Comparison of ENCODE assay signal across 16 cellular contexts in the genomic region with DNA sequence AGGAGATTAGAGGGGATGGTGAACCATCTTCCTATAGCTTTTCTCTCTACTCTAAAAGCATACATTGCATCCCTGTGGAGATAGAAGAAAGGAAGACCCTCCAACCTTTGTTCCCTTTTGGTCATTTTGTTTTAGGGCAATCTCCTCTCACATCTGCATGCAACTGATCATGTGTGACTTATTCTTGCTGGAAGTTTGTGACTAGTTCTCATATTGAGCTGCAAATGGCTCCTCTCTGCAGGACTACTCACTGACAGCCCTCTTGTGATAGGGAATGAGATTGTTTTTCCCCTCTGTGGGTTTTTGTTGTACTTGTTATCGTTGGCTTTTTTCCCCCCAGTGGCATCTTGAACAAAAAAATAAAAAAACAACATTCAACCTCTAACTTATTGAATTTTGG.
DNase-seq lines count a peak whose midpoint lies in the region; ATAC-seq and TF ChIP-seq lines count a peak whose summit lies in the region.
"Had no signal": no experiment of that assay in that cellular context is flagged by ENCODE, and none has a peak within 500 bp of the region (broad histone marks: within the 10 kb centered on the region; RNA-seq: fewer than 3 reads in every experiment).

No MANE protein-coding gene starts in this region.

- H3K4me3 Mint-ChIP-seq in GM23338, result 0 out of 3 replicates have a peak overlapping the region, but pooled peaks have one; percentile 2
- H3K4me3 Mint-ChIP-seq in neural progenitor cell, result no peak overlapping the region
- no peak overlapping the region for H3K4me3 Mint-ChIP-seq in activated CD8-positive, alpha-beta T cell treated with anti-CD3 and anti-CD28 coated beads, Interleukin-2, amount 10 ng/mL, durations not matched to agents 7 days and 5 days
- H3K4me3 Mint-ChIP-seq: B cell; CD4-positive, alpha-beta T cell had no signal

- H3K9me3 Mint-ChIP-seq in GM23338 (peaks cover 12% of the 10 kb centered on the region; the same call in 2 of the 3 replicates), neural progenitor cell (peaks cover 8% of the 10 kb centered on the region)
- H3K9me3 Mint-ChIP-seq in activated CD8-positive, alpha-beta T cell treated with anti-CD3 and anti-CD28 coated beads, Interleukin-2, amount 10 ng/mL, durations not matched to agents 7 days and 5 days (ENCODE audit: insufficient read depth), result peaks cover 12% of the 10 kb centered on the region

- no peaks in the 10 kb centered on the region for H3K9me3 ChIP-seq in HUES64 (ENCODE audit: insufficient read depth, low read depth, low read length)
- H3K9me3 ChIP-seq in neural progenitor cell (ENCODE audit: low read depth), result no peaks in the 10 kb centered on the region

- H3K4me3 ChIP-seq in GM23338 (no peak overlapping the region), HUES64 (ENCODE audit: low read length) (no peak overlapping the region), neural progenitor cell (no peak overlapping the region)
- H3K4me3 ChIP-seq: GM23248, HAP-1 had no signal

- H3K4me1 ChIP-seq in GM23338 (ENCODE audit: insufficient read depth) (peaks cover 15% of the 10 kb centered on the region), HUES64 (ENCODE audit: insufficient read depth, low read length) (peaks cover 10% of the 10 kb centered on the region), neural progenitor cell (peaks cover 12% of the 10 kb centered on the region)
- H3K4me1 ChIP-seq: HAP-1 had no signal

- H3K9ac ChIP-seq in HUES64 (ENCODE audit: low read depth, low read length) (no peak overlapping the region), neural progenitor cell (no peak overlapping the region)
- H3K9ac ChIP-seq: GM23248 had no signal

- H2AFZ ChIP-seq in GM23338 (no peak overlapping the region), neural progenitor cell (replicated peaks) (peak overlapping the region; percentile 34)
- H2AFZ ChIP-seq: GM23248 had no signal

- WGBS in HUES64, result no CpG with 5 or more reads among the region's 1 CpG

- POLR2A ChIA-PET in activated CD8-positive, alpha-beta T cell treated with anti-CD3 and anti-CD28 coated beads, Interleukin-2, amount 10 ng/mL, durations not matched to agents 7 days and 5 days (lab: Charles Lee), result no interaction called here

- H3K4me1 Mint-ChIP-seq in GM23338 (peaks cover 24% of the 10 kb centered on the region), neural progenitor cell (peaks cover 25% of the 10 kb centered on the region)
- no peaks in the 10 kb centered on the region for H3K4me1 Mint-ChIP-seq in activated CD8-positive, alpha-beta T cell treated with anti-CD3 and anti-CD28 coated beads, Interleukin-2, amount 10 ng/mL, durations not matched to agents 7 days and 5 days (ENCODE audit: low read depth)
- H3K4me1 Mint-ChIP-seq: B cell had no signal

- intact Hi-C loops in left colon (cut with DNase I, micrococcal nuclease), result no loop called here

- H3K27me3 Mint-ChIP-seq in GM23338 (ENCODE audit: insufficient read depth, low read depth, poor library complexity) (peaks cover 4% of the 10 kb centered on the region), neural progenitor cell (ENCODE audit: insufficient read depth, low read depth) (peaks cover 8% of the 10 kb centered on the region)
- H3K27me3 Mint-ChIP-seq in activated CD8-positive, alpha-beta T cell treated with anti-CD3 and anti-CD28 coated beads, Interleukin-2, amount 10 ng/mL, durations not matched to agents 7 days and 5 days (ENCODE audit: low read depth), result no peaks in the 10 kb centered on the region
- H3K27me3 Mint-ChIP-seq: B cell; CD4-positive, alpha-beta T cell had no signal

- TF ChIP-seq CTCF in GM23338 (conservative IDR thresholded peaks at IDR 0.05; ENCODE audit: low read depth in 2 of 2) (no peak), neural progenitor cell (IDR thresholded peaks at IDR 0.05) (no peak)

- H3K36me3 ChIP-seq in GM23338 (ENCODE audit: insufficient read depth), result no peaks in the 10 kb centered on the region
- no peaks in the 10 kb centered on the region for H3K36me3 ChIP-seq in HUES64 (ENCODE audit: insufficient read depth, low read length)
- no peaks in the 10 kb centered on the region for H3K36me3 ChIP-seq in neural progenitor cell
- H3K36me3 ChIP-seq: HAP-1 had no signal

- H3K27me3 ChIP-seq in GM23338 (ENCODE audit: insufficient read depth) (no peaks in the 10 kb centered on the region), HUES64 (ENCODE audit: insufficient read depth, low read length) (no peaks in the 10 kb centered on the region), neural progenitor cell (no peaks in the 10 kb centered on the region)

- CTCF ChIA-PET in activated CD8-positive, alpha-beta T cell treated with anti-CD3 and anti-CD28 coated beads, Interleukin-2, amount 10 ng/mL, durations not matched to agents 7 days and 5 days (lab: Charles Lee), result no interaction called here

- no peaks in the 10 kb centered on the region for H3K79me2 ChIP-seq in GM23338 (replicated peaks; ENCODE audit: insufficient read depth)
- no peaks in the 10 kb centered on the region for H3K79me2 ChIP-seq in neural progenitor cell (ENCODE audit: low read depth)

- H3K36me3 Mint-ChIP-seq in GM23338 (ENCODE audit: low read depth) (peaks cover 21% of the 10 kb centered on the region), neural progenitor cell (no peaks in the 10 kb centered on the region)
- H3K36me3 Mint-ChIP-seq in activated CD8-positive, alpha-beta T cell treated with anti-CD3 and anti-CD28 coated beads, Interleukin-2, amount 10 ng/mL, durations not matched to agents 7 days and 5 days (ENCODE audit: low read depth), result no peaks in the 10 kb centered on the region

- no peak overlapping the region for H3K27ac ChIP-seq in GM23338 (ENCODE audit: low read depth)
- H3K27ac ChIP-seq in HUES64 (ENCODE audit: low read depth, low read length), result peak overlapping the region; percentile 7; the same call in 1 of the 2 replicates
- H3K27ac ChIP-seq in neural progenitor cell, result no peak overlapping the region
- H3K27ac ChIP-seq: GM23248, HL-60 had no signal

- DNase-seq in GM23338 (ENCODE audit: low spot score), result peak; percentile 24
- peak; percentile 16 for DNase-seq in iPS DF 4.7 (ENCODE audit: extremely low read depth, low spot score)
- DNase-seq in neural progenitor cell (ENCODE audit: low spot score), result peak; percentile 8
- no peak for DNase-seq in activated CD8-positive, alpha-beta T cell treated with anti-CD3 and anti-CD28 coated beads, Interleukin-2, amount 10 ng/mL, durations not matched to agents 7 days and 5 days
- DNase-seq in activated T-cell treated with anti-CD3 and anti-CD28 coated beads, Interleukin-2, amount 50 U/mL, for 48 hours, result no peak
- no peak for DNase-seq in left colon
- DNase-seq: C1 segment of cervical spinal cord; Calu3; CD4-positive, alpha-beta T cell; DMS 273 treated with DMSO at 0.1 percent for 48 hours; GM23248; IMR-90 had no signal

- no peaks in the 10 kb centered on the region for H4K20me1 ChIP-seq in GM23338 (replicated peaks; ENCODE audit: insufficient read depth)
- H4K20me1 ChIP-seq in neural progenitor cell (ENCODE audit: low read depth), result no peaks in the 10 kb centered on the region

- ATAC-seq in GM23338 (peak; percentile 87), left colon (no peak)
- ATAC-seq in activated CD8-positive, alpha-beta T cell treated with anti-CD3 and anti-CD28 coated beads, Interleukin-2, amount 10 ng/mL, durations not matched to agents 7 days and 5 days, result no peak

- no peaks in the 10 kb centered on the region for H3F3A ChIP-seq in GM23338 (replicated peaks; ENCODE audit: low read depth)
- peaks cover 8% of the 10 kb centered on the region for H3F3A ChIP-seq in neural progenitor cell (ENCODE audit: low read depth)

- H3K4me2 ChIP-seq in GM23338, result peak overlapping the region; percentile 33
- H3K4me2 ChIP-seq in neural progenitor cell, result peak overlapping the region; percentile 47

- H3K9me2 ChIP-seq in GM23338 (ENCODE audit: insufficient read depth), result peaks cover 12% of the 10 kb centered on the region; the same call in 1 of the 2 replicates

- H3K27ac Mint-ChIP-seq in GM23338, result no peak overlapping the region
- peak overlapping the region; percentile 32 for H3K27ac Mint-ChIP-seq in neural progenitor cell
- H3K27ac Mint-ChIP-seq in activated CD8-positive, alpha-beta T cell treated with anti-CD3 and anti-CD28 coated beads, Interleukin-2, amount 10 ng/mL, durations not matched to agents 7 days and 5 days, result no peak overlapping the region
- H3K27ac Mint-ChIP-seq: B cell; CD4-positive, alpha-beta T cell had no signal

TF ChIP-seq in GM23338, 12 proteins besides CTCF, POLR2A, EP300 and RAD21 (continues in another document):
- TF ChIP-seq ZNF114 (CRISPR knock-in tag; IDR thresholded peaks at IDR 0.05) (no peak), NANOG (IDR thresholded peaks at IDR 0.05; ENCODE audit: borderline replicate concordance) (0 out of 2 replicates have a peak, but pooled peaks have one; percentile 17)

Comparison
In these comparisons a context has a peak if more than half of its experiments do, and no peak if none do; other contexts are left out.
1. DNase-seq: peak in GM23338 (single experiment), iPS DF 4.7 (single experiment) and neural progenitor cell (single experiment); none in activated CD8-positive, alpha-beta T cell treated with anti-CD3 and anti-CD28 coated beads, Interleukin-2, amount 10 ng/mL, durations not matched to agents 7 days and 5 days (single experiment), activated T-cell treated with anti-CD3 and anti-CD28 coated beads, Interleukin-2, amount 50 U/mL, for 48 hours (0 of 2) and left colon (0 of 2).